In genomic region chr20:57179265-57179664, GRCh38 we compare ENCODE assay signal across 27 cellular contexts.
DNase-seq lines count a peak whose midpoint lies in the region; ATAC-seq, FAIRE-seq and TF ChIP-seq lines count a peak whose summit lies in the region.
"Had no signal": no experiment of that assay in that cellular context is flagged by ENCODE, and none has a peak within 500 bp of the region (broad histone marks: within the 10 kb centered on the region; RNA-seq: fewer than 3 reads in every experiment).

No MANE protein-coding gene starts in this region.

- FAIRE-seq in keratinocyte (lab: Jason Lieb, UNC) = no peak
- FAIRE-seq: A549, G401.6, GM19239 had no signal

- H3K79me2 ChIP-seq in mammary epithelial cell (ENCODE audit: insufficient read depth, low read length) (no peaks in the 10 kb centered on the region), keratinocyte (ENCODE audit: control insufficient read depth, insufficient read depth, low read length) (no peaks in the 10 kb centered on the region)
- H3K79me2 ChIP-seq: hepatocyte had no signal

- peak; percentile 7 for DNase-seq in AG10803 (ENCODE audit: low read depth)
- peak; percentile 84 for DNase-seq in mammary epithelial cell
- DNase-seq in keratinocyte (ENCODE audit: low read depth, low spot score) = peak; percentile 32
- no peak for DNase-seq in NCI-H2227 treated with DMSO at 0.1 percent for 48 hours (lab: John Stamatoyannopoulos, UW)
- DNase-seq in left colon = no peak
- DNase-seq in OCI-M2 (lab: John Stamatoyannopoulos, UW; ENCODE audit: unreplicated experiment) = no peak
- no peak for DNase-seq in stimulated activated CD4-positive, alpha-beta T cell treated with anti-CD3 and anti-CD28 coated beads, Interleukin-1b, Interleukin-23, amount 100 ng/mL, for 48 hours
- DNase-seq: activated CD4-positive, alpha-beta T cell treated with anti-CD3 and anti-CD28 coated beads, Interleukin-2, amount 50 U/mL, for 4 hours; activated naive CD4-positive, alpha-beta T cell; activated T-cell treated with anti-CD3 and anti-CD28 coated beads, Interleukin-2, amount 50 U/mL, for 72 hours; erythroblast; gastrocnemius medialis; mesendoderm; NCI-H1694; NCI-H2171; NCI-H524; RPMI8226; stimulated activated CD4-positive, alpha-beta T cell treated with anti-CD3 and anti-CD28 coated beads, Interleukin-15, amount 100 ng/mL, for 24 hours; stimulated activated naive CD4-positive, alpha-beta T cell treated with Interleukin-2 at 50 U/mL for 16 hours; T-helper 1 cell had no signal

- TF ChIP-seq CTCF in AG10803 (conservative IDR thresholded peaks at IDR 0.05; ENCODE audit: low read length) (no peak), HEK293 (tag by site-specific recombination; IDR thresholded peaks at IDR 0.05) (no peak), mammary epithelial cell (conservative IDR thresholded peaks at IDR 0.05 in 1 of 2, IDR thresholded peaks at IDR 0.05 in 1 of 2; ENCODE audit: extremely low read depth in 1 of 2, insufficient read depth in 1 of 2, low read depth in 1 of 2, low read length in 2 of 2) (no peak), keratinocyte (optimal IDR thresholded peaks at IDR 0.05 in 1 of 3, IDR thresholded peaks at IDR 0.05 in 1 of 3, conservative IDR thresholded peaks at IDR 0.05 in 1 of 3; ENCODE audit: extremely low read depth in 1 of 3, insufficient read depth in 2 of 3, low read length in 3 of 3) (no peak)

- CTCF ChIA-PET in HEK293 (lab: Yijun Ruan, JAX) (no interaction called here), mammary epithelial cell (lab: Charles Lee; ENCODE audit: low non-redundant PET) (interaction anchor here (0.9 kb wide), 1 partner anchor 153 kb away, joined by 3 read pairs; no protein-coding TSS in a partner anchor)

- peak overlapping the region; percentile 94 for H2AFZ ChIP-seq in mammary epithelial cell (ENCODE audit: low read depth, low read length)
- peak overlapping the region; percentile 80 for H2AFZ ChIP-seq in keratinocyte (ENCODE audit: control insufficient read depth, low read length)
- H2AFZ ChIP-seq: hepatocyte had no signal

- H4K20me1 ChIP-seq in mammary epithelial cell (ENCODE audit: insufficient read depth, low read length) (no peaks in the 10 kb centered on the region), keratinocyte (ENCODE audit: control insufficient read depth, extremely low read depth, insufficient read depth, low read length) (no peaks in the 10 kb centered on the region)

- no TSS peak for BruUV-seq in mammary epithelial cell (replicated peaks; lab: Mats Ljungman, UMichigan)

- H3K4me3 ChIP-seq in AG10803 (ENCODE audit: low read length) (no peak overlapping the region), HEK293 (ENCODE audit: low read depth, low read length) (no peak overlapping the region), mammary epithelial cell (replicated peaks in 1 of 3; ENCODE audit: insufficient read depth in 1 of 3, low read depth in 2 of 3, low read length in 3 of 3) (peak overlapping the region in 1 of 3 experiments; percentile 2), keratinocyte (ENCODE audit: control insufficient read depth in 2 of 3, extremely low read depth in 1 of 3, insufficient read depth in 2 of 3, low read depth in 1 of 3, low read length in 3 of 3) (no peak overlapping the region)
- H3K4me3 ChIP-seq: A549, gastrocnemius medialis, hepatocyte, thoracic aorta had no signal

- H3K4me2 ChIP-seq in mammary epithelial cell (ENCODE audit: insufficient read depth, low read depth, low read length) = peak overlapping the region; percentile 83
- H3K4me2 ChIP-seq in keratinocyte (ENCODE audit: control insufficient read depth, extremely low read depth, insufficient read depth, low read depth, low read length) = peak overlapping the region; percentile 64
- H3K4me2 ChIP-seq: A549, hepatocyte had no signal

- H3K27ac ChIP-seq in HEK293 (ENCODE audit: extremely low read depth, low read depth, low read length) (no peak overlapping the region), mammary epithelial cell (ENCODE audit: insufficient read depth, low read depth, low read length) (no peak overlapping the region), keratinocyte (ENCODE audit: control insufficient read depth, insufficient read depth, low read length) (no peak overlapping the region)
- H3K27ac ChIP-seq: A549, gastrocnemius medialis, hepatocyte, thoracic aorta had no signal

- in situ Hi-C loops in mammary epithelial cell (cut with MboI; ENCODE audit: low sequenced_read_pairs in 2 of 2) = no loop called here

- H3K9me3 ChIP-seq in HEK293 (ENCODE audit: control insufficient read depth, insufficient read depth, low read depth, low read length) (no peaks in the 10 kb centered on the region), mammary epithelial cell (replicated peaks; ENCODE audit: insufficient read depth, low read length) (no peaks in the 10 kb centered on the region), keratinocyte (ENCODE audit: control insufficient read depth, low read depth, low read length) (no peaks in the 10 kb centered on the region)
- H3K9me3 ChIP-seq: A549, gastrocnemius medialis, thoracic aorta had no signal

- H3K27me3 ChIP-seq in mammary epithelial cell (ENCODE audit: insufficient read depth, low read length) (no peaks in the 10 kb centered on the region), keratinocyte (ENCODE audit: control insufficient read depth, extremely low read depth, insufficient read depth, low read length) (peaks cover 4% of the 10 kb centered on the region)
- H3K27me3 ChIP-seq: gastrocnemius medialis, hepatocyte had no signal

- intact Hi-C loops in mammary epithelial cell (cut with micrococcal nuclease) (no loop called here), left colon (cut with DNase I, micrococcal nuclease) (no loop called here)

- no peaks in the 10 kb centered on the region for H3K4me1 ChIP-seq in HEK293 (ENCODE audit: control insufficient read depth, insufficient read depth, low read length)
- peaks cover 13% of the 10 kb centered on the region for H3K4me1 ChIP-seq in mammary epithelial cell (ENCODE audit: insufficient read depth, low read length)
- peaks cover 12% of the 10 kb centered on the region for H3K4me1 ChIP-seq in keratinocyte (ENCODE audit: control insufficient read depth, extremely low read depth, insufficient read depth, low read length)
- H3K4me1 ChIP-seq: A549, gastrocnemius medialis had no signal

- POLR2A ChIA-PET in HEK293 (lab: Yijun Ruan, JAX) = no interaction called here

- dilution Hi-C loops in mammary epithelial cell (cut with HindIII; ENCODE audit: low sequenced_read_pairs) (no loop called here), keratinocyte (cut with MboI; ENCODE audit: extremely low pct_ligation_motif_present, low sequenced_read_pairs) (no loop called here)

- H3K36me3 ChIP-seq in HEK293 (ENCODE audit: control insufficient read depth in 2 of 2, insufficient read depth in 1 of 2, low read length in 2 of 2) = peaks cover 0 to 6% of the 10 kb centered on the region in 2 experiments; a peak in 1 of 3 replicates
- no peaks in the 10 kb centered on the region for H3K36me3 ChIP-seq in mammary epithelial cell (ENCODE audit: insufficient read depth, low read length)
- H3K36me3 ChIP-seq in keratinocyte (ENCODE audit: control insufficient read depth in 2 of 2, extremely low read depth in 1 of 2, insufficient read depth in 2 of 2, low read length in 2 of 2) = no peaks in the 10 kb centered on the region
- H3K36me3 ChIP-seq: gastrocnemius medialis, thoracic aorta had no signal

- no peak overlapping the region for H3K9ac ChIP-seq in mammary epithelial cell (ENCODE audit: insufficient read depth, low read length)
- peak overlapping the region; percentile 52 for H3K9ac ChIP-seq in keratinocyte (ENCODE audit: control insufficient read depth, extremely low read depth, insufficient read depth, low read length)

- no peaks in the 10 kb centered on the region for H3K9me1 ChIP-seq in keratinocyte (ENCODE audit: control insufficient read depth, extremely low read depth, insufficient read depth, low read length)

- ATAC-seq in left colon = no peak
- ATAC-seq: A549; activated T-cell treated with anti-CD3 and anti-CD28 coated beads, Interleukin-2, amount 50 U/mL, for 72 hours; gastrocnemius medialis; left lobe of liver had no signal

- WGBS in mammary epithelial cell (ENCODE audit: low coverage, missing lambda C conversion rate) = 2% methylated on average over 10 of the region's 20 CpGs

TF ChIP-seq in HEK293, 187 proteins besides CTCF, POLR2A, EP300 and RAD21:
- no peak for TF ChIP-seq ZBTB17 (tag by site-specific recombination; IDR thresholded peaks at IDR 0.05)
- TF ChIP-seq ZFHX2 (tag by site-specific recombination; conservative IDR thresholded peaks at IDR 0.05) = peak; percentile 67
- no peak for TF ChIP-seq IKZF3 (tag by site-specific recombination; IDR thresholded peaks at IDR 0.05)
- TF ChIP-seq ZNF48 (tag by site-specific recombination; IDR thresholded peaks at IDR 0.05) = no peak
- TF ChIP-seq ZNF266 (tag by site-specific recombination; IDR thresholded peaks at IDR 0.05; ENCODE audit: low read depth) = no peak
- peak; percentile 79 for TF ChIP-seq EGR2 (tag by site-specific recombination; IDR thresholded peaks at IDR 0.05; ENCODE audit: low read depth)
- TF ChIP-seq PRDM1 (tag by site-specific recombination; IDR thresholded peaks at IDR 0.05) = no peak

Comparison
In these comparisons a context has a peak if more than half of its experiments do, and no peak if none do; other contexts are left out.
1. DNase-seq: peak in AG10803 (single experiment), mammary epithelial cell (single experiment) and keratinocyte (single experiment); none in NCI-H2227 treated with DMSO at 0.1 percent for 48 hours (single experiment), left colon (0 of 2), OCI-M2 (single experiment) and stimulated activated CD4-positive, alpha-beta T cell treated with anti-CD3 and anti-CD28 coated beads, Interleukin-1b, Interleukin-23, amount 100 ng/mL, for 48 hours (single experiment).